8 cellular contexts compared by ENCODE assay signal in the genomic region with DNA sequence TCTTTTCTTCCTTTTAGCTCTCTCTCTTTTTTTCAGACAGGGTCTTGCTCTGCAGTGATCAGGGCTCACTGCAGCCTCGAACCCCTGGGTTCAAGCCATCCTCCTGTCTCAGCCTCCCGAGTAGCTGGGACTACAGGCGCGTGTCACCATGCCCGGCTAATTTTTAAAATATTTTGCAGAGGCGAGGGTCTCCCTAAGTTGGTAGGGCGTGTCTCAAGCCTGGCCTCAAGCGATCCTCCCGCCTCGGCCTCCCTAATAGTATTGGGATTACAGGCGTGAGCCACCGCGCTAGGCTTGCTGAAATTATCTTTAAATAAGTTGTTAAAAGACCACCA. TPM values are rescaled to one million over a fixed set of nuclear protein-coding genes. Genes with fewer than 3 reads are reported as not detected.
A peak's percentile ranks its signal among the peaks of the same experiment; 100 is the strongest.
DNase-seq lines count a peak whose midpoint lies in the region; ATAC-seq, FAIRE-seq and TF ChIP-seq lines count a peak whose summit lies in the region.

No MANE protein-coding gene starts in this region.

- ATAC-seq in right lobe of liver = no peak
- no peak for ATAC-seq in GM21447 (IDR thresholded peaks at IDR 0.05; ENCODE audit: unreplicated experiment)
- ATAC-seq in GM18520 (IDR thresholded peaks at IDR 0.05; ENCODE audit: unreplicated experiment) = no peak

- 59% methylated on average over 12 of the region's 13 CpGs for WGBS in right lobe of liver (ENCODE audit: insufficient coverage, low coverage, low lambda C conversion rate, missing lambda C conversion rate)
- WGBS in thyroid gland, 2 donors = 49 to 58% methylated on average over 13 of the region's 13 CpGs

- H3K36me3 Mint-ChIP-seq in activated CD4-positive, alpha-beta T cell treated with anti-CD3 and anti-CD28 coated beads, Interleukin-2, amount 10 ng/mL, durations not matched to agents 7 days and 5 days (ENCODE audit: low read depth) = peaks cover 28% of the 10 kb centered on the region
- peaks cover 3% of the 10 kb centered on the region for H3K36me3 Mint-ChIP-seq in astrocyte (ENCODE audit: low read depth, unreplicated experiment)

- intact Hi-C loops in right lobe of liver (cut with DNase I) = no loop called here
- intact Hi-C loops in thyroid gland (cut with DNase I) = no loop called here

- H3K27me3 ChIP-seq in astrocyte (ENCODE audit: insufficient read depth, low read length) (no peaks in the 10 kb centered on the region), right lobe of liver (no peaks in the 10 kb centered on the region), thyroid gland (no peaks in the 10 kb centered on the region)

- H3K36me3 ChIP-seq in astrocyte (ENCODE audit: insufficient read depth, low read length) (no peaks in the 10 kb centered on the region), right lobe of liver (no peaks in the 10 kb centered on the region), thyroid gland (no peaks in the 10 kb centered on the region)

- H3K9me3 ChIP-seq in astrocyte (ENCODE audit: insufficient read depth, low read depth, low read length) (no peaks in the 10 kb centered on the region), right lobe of liver (no peaks in the 10 kb centered on the region), thyroid gland (no peaks in the 10 kb centered on the region)

- H3K4me1 Mint-ChIP-seq in activated CD4-positive, alpha-beta T cell treated with anti-CD3 and anti-CD28 coated beads, Interleukin-2, amount 10 ng/mL, durations not matched to agents 7 days and 5 days = peaks cover 66% of the 10 kb centered on the region
- H3K4me1 Mint-ChIP-seq in astrocyte (ENCODE audit: low read depth, unreplicated experiment) = peaks cover 9% of the 10 kb centered on the region

- H3K4me3 ChIP-seq in astrocyte (ENCODE audit: insufficient read depth, low read depth, low read length) (peak overlapping the region; percentile 92), right lobe of liver (peak overlapping the region; percentile 66 to 97 (median 67)), thyroid gland (replicated peaks in 1 of 3) (peak overlapping the region; percentile 65 to 78 (median 75))

- H3K27ac ChIP-seq in astrocyte (ENCODE audit: low read depth, low read length) (peak overlapping the region; percentile 66), right lobe of liver (peak overlapping the region; percentile 77 to 91 (median 86)), thyroid gland (peak overlapping the region; percentile 73 to 98 (median 83))

- peak overlapping the region; percentile 94 for H3K4me2 ChIP-seq in astrocyte (ENCODE audit: low read length)

- CTCF ChIA-PET in activated CD4-positive, alpha-beta T cell treated with anti-CD3 and anti-CD28 coated beads, Interleukin-2, amount 10 ng/mL, durations not matched to agents 7 days and 5 days (lab: Charles Lee) = interaction anchor here (0.7 to 2.4 kb wide), 7 partner anchors 11 to 89 kb away, joined by 3 to 9 read pairs (median 4); no protein-coding TSS in a partner anchor

- FAIRE-seq in astrocyte (lab: Jason Lieb, UNC) = no peak

- no peak for DNase-seq in activated CD4-positive, alpha-beta T cell treated with anti-CD3 and anti-CD28 coated beads, Interleukin-2, amount 10 ng/mL, durations not matched to agents 7 days and 5 days
- no peak for DNase-seq in activated CD4-positive, alpha-beta T cell treated with anti-CD3 and anti-CD28 coated beads, Interleukin-2, amount 50 U/mL, for 1 hour
- DNase-seq in astrocyte (ENCODE audit: low read depth) = no peak
- no peak for DNase-seq in right lobe of liver
- no peak for DNase-seq in thyroid gland
- DNase-seq in NCI-H2171 treated with DMSO at 0.1 percent for 48 hours (lab: John Stamatoyannopoulos, UW) = no peak

- peak overlapping the region; percentile 96 for H3K4me3 Mint-ChIP-seq in activated CD4-positive, alpha-beta T cell treated with anti-CD3 and anti-CD28 coated beads, Interleukin-2, amount 10 ng/mL, durations not matched to agents 7 days and 5 days
- peak overlapping the region; percentile 94 for H3K4me3 Mint-ChIP-seq in astrocyte (ENCODE audit: unreplicated experiment)

- TF ChIP-seq CTCF in astrocyte (IDR thresholded peaks at IDR 0.05; ENCODE audit: insufficient read depth, low read depth, low read length) = no peak
- TF ChIP-seq CTCF in right lobe of liver (IDR thresholded peaks at IDR 0.05) = no peak
- no peak for TF ChIP-seq CTCF in thyroid gland (IDR thresholded peaks at IDR 0.05)

- H3K9ac ChIP-seq in astrocyte (ENCODE audit: low read length) = peak overlapping the region; percentile 85

- no peaks in the 10 kb centered on the region for H3K27me3 Mint-ChIP-seq in activated CD4-positive, alpha-beta T cell treated with anti-CD3 and anti-CD28 coated beads, Interleukin-2, amount 10 ng/mL, durations not matched to agents 7 days and 5 days
- H3K27me3 Mint-ChIP-seq in astrocyte (ENCODE audit: low read depth, unreplicated experiment) = no peaks in the 10 kb centered on the region

- POLR2A ChIA-PET in activated CD4-positive, alpha-beta T cell treated with anti-CD3 and anti-CD28 coated beads, Interleukin-2, amount 10 ng/mL, durations not matched to agents 7 days and 5 days (lab: Charles Lee) = no interaction called here

- H3K9me3 Mint-ChIP-seq in activated CD4-positive, alpha-beta T cell treated with anti-CD3 and anti-CD28 coated beads, Interleukin-2, amount 10 ng/mL, durations not matched to agents 7 days and 5 days = peaks cover 12% of the 10 kb centered on the region
- no peaks in the 10 kb centered on the region for H3K9me3 Mint-ChIP-seq in astrocyte (ENCODE audit: unreplicated experiment)

- peaks cover 36% of the 10 kb centered on the region for H3K79me2 ChIP-seq in astrocyte (ENCODE audit: insufficient read depth, low read length)

- peaks cover 8% of the 10 kb centered on the region for H3K4me1 ChIP-seq in astrocyte (ENCODE audit: insufficient read depth, low read length)
- H3K4me1 ChIP-seq in right lobe of liver = peaks cover 0 to 12% (median 0%) of the 10 kb centered on the region in 4 donors
- peaks cover 16 to 30% of the 10 kb centered on the region in 2 donors for H3K4me1 ChIP-seq in thyroid gland

- H3K27ac Mint-ChIP-seq in activated CD4-positive, alpha-beta T cell treated with anti-CD3 and anti-CD28 coated beads, Interleukin-2, amount 10 ng/mL, durations not matched to agents 7 days and 5 days = peak overlapping the region; percentile 94
- H3K27ac Mint-ChIP-seq in astrocyte (ENCODE audit: unreplicated experiment) = no peak overlapping the region

- TF ChIP-seq POLR2A in right lobe of liver (IDR thresholded peaks at IDR 0.05) (no peak), thyroid gland (IDR thresholded peaks at IDR 0.05) (no peak)

- H2AFZ ChIP-seq in astrocyte (ENCODE audit: low read depth, low read length) = peak overlapping the region; percentile 98

- peaks cover 20% of the 10 kb centered on the region for H4K20me1 ChIP-seq in astrocyte (ENCODE audit: insufficient read depth, low read length)

RNA-seq across cellular contexts. Expression of gene SNX11, which starts 0.8 kb away (rescaled TPM):
- total RNA-seq in activated CD4-positive, alpha-beta T cell treated with anti-CD3 and anti-CD28 coated beads, Interleukin-2, amount 10 ng/mL, durations not matched to agents 7 days and 5 days = 10 to 100 TPM; 21.2 to 22.4 TPM
- total RNA-seq in astrocyte = 30.4 and 33.3 TPM in 2 replicates
- total RNA-seq in right lobe of liver = 10 to 100 TPM in 3 of 6 experiments, 1 to 10 TPM in 3; 7.2 to 11.7 (median 9.2) TPM
- total RNA-seq in thyroid gland = 10 to 100 TPM; 20.3 to 23.4 (median 22.0) TPM

RNA-seq across cellular contexts. Expression of gene CBX1, which starts 5.5 kb away (rescaled TPM):
- total RNA-seq in activated CD4-positive, alpha-beta T cell treated with anti-CD3 and anti-CD28 coated beads, Interleukin-2, amount 10 ng/mL, durations not matched to agents 7 days and 5 days = 10 to 100 TPM; 63.6 to 64.8 TPM
- total RNA-seq in astrocyte (62.8 and 69.3 TPM in 2 replicates), right lobe of liver (10 to 100 TPM in 2 of 6 experiments, 1 to 10 TPM in 4; 7.0 to 10.5 (median 9.9) TPM), thyroid gland (10 to 100 TPM; 33.0 to 49.1 (median 38.2) TPM)

RNA-seq across cellular contexts. Expression of gene NFE2L1, which starts 58.6 kb away (rescaled TPM):
- total RNA-seq in activated CD4-positive, alpha-beta T cell treated with anti-CD3 and anti-CD28 coated beads, Interleukin-2, amount 10 ng/mL, durations not matched to agents 7 days and 5 days = 10 to 100 TPM; 53.2 to 65.9 TPM
- total RNA-seq in astrocyte (344 and 348 TPM in 2 replicates), right lobe of liver (100 to 1,000 TPM in 4 of 6 experiments, 10 to 100 TPM in 2; 63.1 to 156 (median 117) TPM), thyroid gland (100 to 1,000 TPM; 123 to 168 (median 131) TPM)
